Comparison of ENCODE assay signal across 24 cellular contexts in the genomic region with DNA sequence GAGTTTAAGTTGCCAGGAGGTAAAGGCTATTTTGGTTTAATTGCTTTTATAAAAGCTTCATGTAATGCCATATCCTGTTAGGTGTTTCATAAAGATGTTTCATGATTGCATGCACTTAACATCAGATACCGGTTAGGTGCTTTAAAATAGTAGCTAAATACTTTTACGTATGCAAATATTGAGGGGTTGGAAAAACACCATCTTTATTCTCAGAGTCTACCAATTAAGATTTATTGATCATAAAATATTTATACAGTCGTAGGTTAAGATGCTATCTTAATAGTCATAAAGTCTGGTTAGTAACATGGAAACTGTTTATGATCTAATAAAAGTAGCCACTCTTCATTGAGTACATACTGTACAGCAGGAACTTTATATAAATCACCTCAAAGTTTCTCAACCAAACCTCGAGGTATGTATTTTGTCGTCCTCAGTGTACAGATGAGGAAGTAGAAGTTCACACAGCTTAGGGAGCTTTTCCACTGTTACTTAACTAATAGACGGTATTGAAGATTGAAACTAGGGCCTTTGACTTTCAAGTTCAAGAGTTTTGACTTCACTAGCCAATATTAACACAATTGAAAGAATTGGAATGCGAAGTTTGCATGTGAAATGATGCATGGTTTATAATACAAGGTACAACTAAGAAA.
"Had no signal": no experiment of that assay in that cellular context is flagged by ENCODE, and none has a peak within 500 bp of the region (broad histone marks: within the 10 kb centered on the region; RNA-seq: fewer than 3 reads in every experiment).

No MANE protein-coding gene starts in this region.

- H3K4me1 ChIP-seq: adrenal gland, foreskin keratinocyte, stomach, transverse colon had no signal

- H3K27me3 Mint-ChIP-seq: activated B cell treated with CpG ODN at 0.5 μM for 24 hours; activated CD4-positive, alpha-beta T cell treated with anti-CD3 and anti-CD28 coated beads, Interleukin-2, amount 10 ng/mL, durations not matched to agents 24 days and 14 days; memory B cell had no signal

- H3K27me3 ChIP-seq: adrenal gland, foreskin keratinocyte, neutrophil, ovary, stomach, transverse colon had no signal

- H3K4me3 Mint-ChIP-seq: activated B cell treated with CpG ODN at 0.5 μM for 24 hours; activated CD4-positive, alpha-beta T cell treated with anti-CD3 and anti-CD28 coated beads, Interleukin-2, amount 10 ng/mL, durations not matched to agents 24 days and 14 days; activated T-helper 1 cell treated with anti-CD3 and anti-CD28 coated beads, Interleukin-12 subunit alpha, Interleukin-12 subunit beta, Interleukin-2, Interleukin-4 antibody, amounts not matched to agents 30 ng/mL and 10 ng/mL and 1 ng/mL, durations not matched to agents 14 hours and 24 hours and 36 hours; memory B cell; nephron; T-helper 1 cell treated with Interleukin-12 subunit alpha and Interleukin-12 subunit beta and Interleukin-4 antibody, amounts not matched to agents 30 μg/mL and 1 μg/mL, for 36 hours had no signal

- H3K36me3 Mint-ChIP-seq: memory B cell had no signal

- H3K27ac ChIP-seq: adrenal gland, foreskin keratinocyte, neutrophil, ovary, stomach, transverse colon had no signal

- H3K9me3 Mint-ChIP-seq: nephron; T-helper 1 cell treated with Interleukin-12 subunit alpha and Interleukin-12 subunit beta and Interleukin-4 antibody, amounts not matched to agents 30 μg/mL and 1 μg/mL, for 36 hours had no signal

- DNase-seq: activated B cell treated with CpG ODN at 0.5 μM for 24 hours; activated CD4-positive, alpha-beta T cell treated with anti-CD3 and anti-CD28 coated beads, Interleukin-2, amount 10 ng/mL, durations not matched to agents 24 days and 14 days; activated CD8-positive, alpha-beta memory T cell treated with anti-CD3 and anti-CD28 coated beads, Interleukin-2, amount 50 U/mL, for 48 hours; activated gamma-delta T cell; activated naive CD4-positive, alpha-beta T cell treated with anti-CD3 and anti-CD28 coated beads, Interleukin-2, amount 50 U/mL, for 16 hours; adrenal gland; central memory CD4-positive, alpha-beta T cell; dermis blood vessel endothelial cell; effector CD8-positive, alpha-beta T cell; erythroblast; foreskin keratinocyte; left colon; ovary; right cardiac atrium; stimulated activated CD4-positive, alpha-beta T cell treated with anti-CD3 and anti-CD28 coated beads, Interleukin-12 subunit alpha, Interleukin-12 subunit beta, amount 100 ng/mL, for 4 hours; stimulated activated CD4-positive, alpha-beta T cell treated with anti-CD3 and anti-CD28 coated beads, Interleukin-4, amount 100 ng/mL, for 4 hours; stomach; T1000; transverse colon had no signal

- H3K36me3 ChIP-seq: adrenal gland, neutrophil, ovary, stomach, transverse colon had no signal

- ATAC-seq: foreskin keratinocyte, left colon, right cardiac atrium had no signal

- H3K4me1 Mint-ChIP-seq: activated B cell treated with CpG ODN at 0.5 μM for 24 hours; activated CD4-positive, alpha-beta T cell treated with anti-CD3 and anti-CD28 coated beads, Interleukin-2, amount 10 ng/mL, durations not matched to agents 24 days and 14 days; memory B cell; nephron had no signal

- H3K4me3 ChIP-seq: adrenal gland, ovary, stomach, transverse colon had no signal

- H3K27ac Mint-ChIP-seq: activated B cell treated with CpG ODN at 0.5 μM for 24 hours; activated CD4-positive, alpha-beta T cell treated with anti-CD3 and anti-CD28 coated beads, Interleukin-2, amount 10 ng/mL, durations not matched to agents 24 days and 14 days; activated T-helper 1 cell treated with anti-CD3 and anti-CD28 coated beads, Interleukin-12 subunit alpha, Interleukin-12 subunit beta, Interleukin-2, Interleukin-4 antibody, amounts not matched to agents 30 ng/mL and 10 ng/mL and 1 ng/mL, durations not matched to agents 14 hours and 24 hours and 36 hours; memory B cell; nephron; T-helper 1 cell treated with Interleukin-12 subunit alpha and Interleukin-12 subunit beta and Interleukin-4 antibody, amounts not matched to agents 30 μg/mL and 1 μg/mL, for 36 hours had no signal

- H3K9me3 ChIP-seq: adrenal gland, neutrophil, ovary, transverse colon had no signal
